14 cellular contexts compared by ENCODE assay signal in genomic region chr10:103717341-103718246, GRCh38.
DNase-seq lines count a peak whose midpoint lies in the region; ATAC-seq and TF ChIP-seq lines count a peak whose summit lies in the region.
"Had no signal": no experiment of that assay in that cellular context is flagged by ENCODE, and none has a peak within 500 bp of the region (broad histone marks: within the 10 kb centered on the region; RNA-seq: fewer than 3 reads in every experiment).

No MANE protein-coding gene starts in this region.

- in situ Hi-C loops in mammary epithelial cell (cut with MboI; ENCODE audit: low sequenced_read_pairs in 2 of 2): loop anchor here in 1 of 2 donors (5.0 to 10.0 kb wide), 3 partner anchors 137 to 267 kb away; partner anchors contain the start of gene SH3PXD2A
- in situ Hi-C loops in G401 (cut with HindIII; ENCODE audit: low sequenced_read_pairs): no loop called here

- no peak overlapping the region for H2BK120ac ChIP-seq in mesendoderm (ENCODE audit: low read depth, low read length)

- no peaks in the 10 kb centered on the region for H3K27me3 Mint-ChIP-seq in CD4-positive, CD25-positive, alpha-beta regulatory T cell
- peaks cover 2% of the 10 kb centered on the region; the same call in 1 of the 2 replicates for H3K27me3 Mint-ChIP-seq in HFFc6 (ENCODE audit: insufficient read depth)

- ATAC-seq in CD4-positive, CD25-positive, alpha-beta regulatory T cell (ENCODE audit: low read depth in 2 of 2): no peak
- ATAC-seq in GM18498 (IDR thresholded peaks at IDR 0.05; ENCODE audit: unreplicated experiment): no peak

- intact Hi-C loops in mammary epithelial cell (cut with micrococcal nuclease): loop anchor here (10.0 kb wide), 1 partner anchor 257 kb away; no protein-coding TSS in a partner anchor

- no peaks in the 10 kb centered on the region for H3K36me3 Mint-ChIP-seq in CD4-positive, CD25-positive, alpha-beta regulatory T cell
- H3K36me3 Mint-ChIP-seq in HFFc6 (ENCODE audit: low read depth): no peaks in the 10 kb centered on the region

- no peak overlapping the region for H3K27ac ChIP-seq in CD4-positive, CD25-positive, alpha-beta regulatory T cell (ENCODE audit: insufficient read depth, low read length, poor library complexity, severe bottlenecking)
- H3K27ac ChIP-seq in mammary epithelial cell (ENCODE audit: insufficient read depth, low read depth, low read length) (peak overlapping the region; percentile 83), mesendoderm (ENCODE audit: low read depth, low read length) (no peak overlapping the region)
- H3K27ac ChIP-seq: KMS-11 had no signal

- no peak overlapping the region for H2AK5ac ChIP-seq in mesendoderm (ENCODE audit: low read length)

- H3K9me3 Mint-ChIP-seq in CD4-positive, CD25-positive, alpha-beta regulatory T cell: no peaks in the 10 kb centered on the region
- no peaks in the 10 kb centered on the region for H3K9me3 Mint-ChIP-seq in HFFc6

- dilution Hi-C loops in mammary epithelial cell (cut with HindIII; ENCODE audit: low sequenced_read_pairs): no loop called here

- no peak overlapping the region for H3K4ac ChIP-seq in mesendoderm (ENCODE audit: low read depth, low read length)

- H3K4me1 Mint-ChIP-seq in CD4-positive, CD25-positive, alpha-beta regulatory T cell: peaks cover 0 to 14% (median 3%) of the 10 kb centered on the region in 4 donors
- H3K4me1 Mint-ChIP-seq in HFFc6 (ENCODE audit: low read depth): peaks cover 61% of the 10 kb centered on the region

- no peak overlapping the region for H2BK5ac ChIP-seq in mesendoderm (ENCODE audit: low read length)

- H3K56ac ChIP-seq in mesendoderm (ENCODE audit: low read length): no peak overlapping the region

- H3K23ac ChIP-seq in mesendoderm (ENCODE audit: low read length): peak overlapping the region; percentile 18

- H3K4me3 ChIP-seq in CD4-positive, CD25-positive, alpha-beta regulatory T cell (ENCODE audit: low read depth, low read length): no peak overlapping the region
- H3K4me3 ChIP-seq in mammary epithelial cell (replicated peaks in 1 of 3; ENCODE audit: insufficient read depth in 1 of 3, low read depth in 2 of 3, low read length in 3 of 3) (no peak overlapping the region), mesendoderm (ENCODE audit: low read length) (no peak overlapping the region)
- H3K4me3 ChIP-seq: left ventricle myocardium inferior had no signal

- H3K4me1 ChIP-seq in CD4-positive, CD25-positive, alpha-beta regulatory T cell (ENCODE audit: control insufficient read depth, insufficient read depth, low read length, poor library complexity, severe bottlenecking): no peaks in the 10 kb centered on the region
- H3K4me1 ChIP-seq in mammary epithelial cell (ENCODE audit: insufficient read depth, low read length): peaks cover 57% of the 10 kb centered on the region
- H3K4me1 ChIP-seq in mesendoderm (ENCODE audit: control insufficient read depth, low read depth, low read length): peaks cover 3% of the 10 kb centered on the region

- TF ChIP-seq CTCF in HFFc6 (IDR thresholded peaks at IDR 0.05): no peak
- no peak for TF ChIP-seq CTCF in mammary epithelial cell (conservative IDR thresholded peaks at IDR 0.05 in 1 of 2, IDR thresholded peaks at IDR 0.05 in 1 of 2; ENCODE audit: extremely low read depth in 1 of 2, insufficient read depth in 1 of 2, low read depth in 1 of 2, low read length in 2 of 2)

- CTCF ChIA-PET in mammary epithelial cell (lab: Charles Lee; ENCODE audit: low non-redundant PET): no interaction called here

- H3K4me2 ChIP-seq in mammary epithelial cell (ENCODE audit: insufficient read depth, low read depth, low read length): peak overlapping the region; percentile 32
- H3K4me2 ChIP-seq in mesendoderm (ENCODE audit: low read length): no peak overlapping the region
- H3K4me2 ChIP-seq: KMS-11 had no signal

- peak overlapping the region; percentile 7 to 32 (median 23) for H3K27ac Mint-ChIP-seq in CD4-positive, CD25-positive, alpha-beta regulatory T cell
- peak overlapping the region; percentile 76 for H3K27ac Mint-ChIP-seq in HFFc6

- DNase-seq in CD4-positive, CD25-positive, alpha-beta regulatory T cell: no peak
- no peak for DNase-seq in HFFc6
- peak; percentile 54 for DNase-seq in mammary epithelial cell
- DNase-seq in mesendoderm: peak; percentile 62
- DNase-seq in dedifferentiated amniotic fluid mesenchymal stem cell (ENCODE audit: extremely low spot score): no peak
- no peak for DNase-seq in G401 (ENCODE audit: low spot score)
- no peak for DNase-seq in stimulated activated CD4-positive, alpha-beta T cell treated with anti-CD3 and anti-CD28 coated beads, Interleukin-2, amount 100 ng/mL, for 24 hours
- DNase-seq: activated effector memory CD4-positive, alpha-beta T cell treated with anti-CD3 and anti-CD28 coated beads, Interleukin-2, amount 50 U/mL, for 16 hours; aorta; Calu3; cortex of kidney; left ventricle myocardium inferior had no signal

- H4K20me1 ChIP-seq in mammary epithelial cell (ENCODE audit: insufficient read depth, low read length): no peaks in the 10 kb centered on the region

- no peaks in the 10 kb centered on the region for H3K79me1 ChIP-seq in mesendoderm (ENCODE audit: low read length)

- H3K79me2 ChIP-seq in mammary epithelial cell (ENCODE audit: insufficient read depth, low read length) (peaks cover 59% of the 10 kb centered on the region), mesendoderm (ENCODE audit: control insufficient read depth, insufficient read depth, low read length) (no peaks in the 10 kb centered on the region)

- H3K9ac ChIP-seq in mammary epithelial cell (ENCODE audit: insufficient read depth, low read length): peak overlapping the region; percentile 15
- H3K9ac ChIP-seq in mesendoderm (ENCODE audit: low read length): no peak overlapping the region
- H3K9ac ChIP-seq: KMS-11 had no signal

- H3K18ac ChIP-seq in mesendoderm (ENCODE audit: low read length): no peak overlapping the region

- BruUV-seq in mammary epithelial cell (replicated peaks; lab: Mats Ljungman, UMichigan): no TSS peak

- H3K27me3 ChIP-seq in CD4-positive, CD25-positive, alpha-beta regulatory T cell (ENCODE audit: control insufficient read depth, insufficient read depth, low read length): no peaks in the 10 kb centered on the region
- no peaks in the 10 kb centered on the region for H3K27me3 ChIP-seq in mammary epithelial cell (ENCODE audit: insufficient read depth, low read length)
- H3K27me3 ChIP-seq in mesendoderm (ENCODE audit: insufficient read depth, low read length, poor library complexity): no peaks in the 10 kb centered on the region

- H4K5ac ChIP-seq in mesendoderm (ENCODE audit: low read length): no peak overlapping the region

- no peak overlapping the region for H2AFZ ChIP-seq in mammary epithelial cell (ENCODE audit: low read depth, low read length)

- no peaks in the 10 kb centered on the region for H3K36me3 ChIP-seq in CD4-positive, CD25-positive, alpha-beta regulatory T cell (ENCODE audit: control insufficient read depth, insufficient read depth, low read length)
- H3K36me3 ChIP-seq in mammary epithelial cell (ENCODE audit: insufficient read depth, low read length) (peaks cover 24% of the 10 kb centered on the region), mesendoderm (ENCODE audit: control insufficient read depth, insufficient read depth, low read length) (no peaks in the 10 kb centered on the region)

- no peak overlapping the region for H2BK15ac ChIP-seq in mesendoderm (replicated peaks; ENCODE audit: low read depth)

- H4K8ac ChIP-seq in mesendoderm (ENCODE audit: low read depth, low read length): no peak overlapping the region

- 24% methylated on average over 9 of the region's 11 CpGs for WGBS in mammary epithelial cell (ENCODE audit: low coverage, missing lambda C conversion rate)
- WGBS in mesendoderm (ENCODE audit: extremely low coverage, insufficient coverage, low lambda C conversion rate): no CpG with 5 or more reads among the region's 11 CpGs

- no peak overlapping the region for H3K4me3 Mint-ChIP-seq in CD4-positive, CD25-positive, alpha-beta regulatory T cell
- H3K4me3 Mint-ChIP-seq in HFFc6: no peak overlapping the region

- no peaks in the 10 kb centered on the region for H3K9me3 ChIP-seq in CD4-positive, CD25-positive, alpha-beta regulatory T cell (ENCODE audit: control insufficient read depth in 2 of 2, low read length in 2 of 2)
- H3K9me3 ChIP-seq in mammary epithelial cell (replicated peaks; ENCODE audit: insufficient read depth, low read length): no peaks in the 10 kb centered on the region
- H3K9me3 ChIP-seq: left ventricle myocardium inferior had no signal

Comparison
In these comparisons a context has a peak if more than half of its experiments do, and no peak if none do; other contexts are left out.
1. DNase-seq: peak in mammary epithelial cell (single experiment) and mesendoderm (single experiment); none in CD4-positive, CD25-positive, alpha-beta regulatory T cell (0 of 3), HFFc6 (single experiment), dedifferentiated amniotic fluid mesenchymal stem cell (single experiment), G401 (single experiment) and stimulated activated CD4-positive, alpha-beta T cell treated with anti-CD3 and anti-CD28 coated beads, Interleukin-2, amount 100 ng/mL, for 24 hours (0 of 2).